ENCODE assay signal across 8 cellular contexts in genomic region chr16:68800257-68800875, GRCh38. TPM values are rescaled to one million over a fixed set of nuclear protein-coding genes. Genes with fewer than 3 reads are reported as not detected.
DNase-seq lines count a peak whose midpoint lies in the region; ATAC-seq and TF ChIP-seq lines count a peak whose summit lies in the region.

No MANE protein-coding gene starts in this region.

- ATAC-seq in GM19351 (IDR thresholded peaks at IDR 0.05; ENCODE audit: unreplicated experiment) = peak; percentile 70
- ATAC-seq in HG03469 (IDR thresholded peaks at IDR 0.05; ENCODE audit: unreplicated experiment) = no peak

- H4K20me1 ChIP-seq in Loucy (ENCODE audit: insufficient read depth, low read length, poor library complexity, severe bottlenecking) (no peaks in the 10 kb centered on the region), SK-N-SH (ENCODE audit: insufficient read depth) (no peaks in the 10 kb centered on the region)

- 17% methylated on average over 5 of the region's 5 CpGs for WGBS in SK-N-SH (ENCODE audit: low lambda C conversion rate)

- H3K27me3 ChIP-seq in CD4-positive, alpha-beta memory T cell (ENCODE audit: insufficient read depth, low read length) = no peaks in the 10 kb centered on the region
- no peaks in the 10 kb centered on the region for H3K27me3 ChIP-seq in Loucy (ENCODE audit: insufficient read depth, low read length, poor library complexity, severe bottlenecking)
- H3K27me3 ChIP-seq in SK-N-SH (ENCODE audit: insufficient read depth) = no peaks in the 10 kb centered on the region; the same call in 1 of the 2 replicates
- H3K27me3 ChIP-seq in ascending aorta = no peaks in the 10 kb centered on the region

- H3F3A ChIP-seq in Loucy (ENCODE audit: low read depth) = no peaks in the 10 kb centered on the region
- no peaks in the 10 kb centered on the region for H3F3A ChIP-seq in SK-N-SH (replicated peaks; ENCODE audit: insufficient read depth)

- no peak overlapping the region for H3K4me2 ChIP-seq in Loucy (ENCODE audit: low read depth, low read length, poor library complexity, severe bottlenecking)
- H3K4me2 ChIP-seq in SK-N-SH = no peak overlapping the region

- no peaks in the 10 kb centered on the region for H3K9me3 Mint-ChIP-seq in CD4-positive, alpha-beta memory T cell

- peak; percentile 86 for TF ChIP-seq RAD21 in SK-N-SH (IDR thresholded peaks at IDR 0.05; ENCODE audit: low read length)

- H3K4me1 Mint-ChIP-seq in CD4-positive, alpha-beta memory T cell = no peaks in the 10 kb centered on the region

- CTCF ChIA-PET in CD4-positive, alpha-beta memory T cell (lab: Charles Lee; ENCODE audit: partially characterized antibody) = interaction anchor here (1.1 to 5.8 kb wide), 5 partner anchors 42 to 404 kb away, joined by 3 to 26 read pairs (median 4); partner anchors contain the start of gene ZFP90
- CTCF ChIA-PET in SK-N-SH (lab: Yijun Ruan, JAX) = interaction anchor here (0.6 to 6.2 kb wide), 34 partner anchors 8 to 404 kb away, joined by 3 to 52 read pairs (median 4); no protein-coding TSS in a partner anchor

- no peak overlapping the region for H3K4me3 Mint-ChIP-seq in CD4-positive, alpha-beta memory T cell

- H3K27me3 Mint-ChIP-seq in CD4-positive, alpha-beta memory T cell = no peaks in the 10 kb centered on the region

- no peaks in the 10 kb centered on the region for H3K9me2 ChIP-seq in Loucy (replicated peaks; ENCODE audit: low read depth, low read length)
- no peaks in the 10 kb centered on the region for H3K9me2 ChIP-seq in SK-N-SH

- intact Hi-C loops in CD4-positive, alpha-beta memory T cell (cut with micrococcal nuclease) = loop anchor here (1.0 kb wide), 2 partner anchors 96 to 272 kb away; no protein-coding TSS in a partner anchor
- intact Hi-C loops in ascending aorta (cut with DNase I) = no loop called here

- H3K27ac Mint-ChIP-seq in CD4-positive, alpha-beta memory T cell = peak overlapping the region in 1 of 7 donors; percentile 55

- H3K4me1 ChIP-seq in CD4-positive, alpha-beta memory T cell (ENCODE audit: insufficient read depth, low read length) = no peaks in the 10 kb centered on the region
- H3K4me1 ChIP-seq in Loucy (ENCODE audit: insufficient read depth, low read length, poor library complexity, severe bottlenecking) (no peaks in the 10 kb centered on the region), SK-N-SH (ENCODE audit: control insufficient read depth in 1 of 2, insufficient read depth in 2 of 2, low read depth in 1 of 2, low read length in 1 of 2) (no peaks in the 10 kb centered on the region), ascending aorta (no peaks in the 10 kb centered on the region)

- no peak overlapping the region for H2AFZ ChIP-seq in Loucy (ENCODE audit: low read length)
- H2AFZ ChIP-seq in SK-N-SH (ENCODE audit: low read depth) = 0 out of 2 replicates have a peak overlapping the region, but pooled peaks have one; percentile 63

- no peak overlapping the region for H3K27ac ChIP-seq in CD4-positive, alpha-beta memory T cell (ENCODE audit: low read depth, low read length)
- H3K27ac ChIP-seq in SK-N-SH (ENCODE audit: low read depth in 2 of 2, low read length in 1 of 2) = no peak overlapping the region
- no peak overlapping the region for H3K27ac ChIP-seq in ascending aorta

- H3K79me2 ChIP-seq in Loucy (ENCODE audit: insufficient read depth, low read length) (no peaks in the 10 kb centered on the region), SK-N-SH (ENCODE audit: insufficient read depth) (no peaks in the 10 kb centered on the region)

- H3K4me3 ChIP-seq in CD4-positive, alpha-beta memory T cell (ENCODE audit: low read length in 2 of 2) = no peak overlapping the region
- H3K4me3 ChIP-seq in Loucy (ENCODE audit: low read length, poor library complexity, severe bottlenecking) (no peak overlapping the region), SK-N-SH (ENCODE audit: low read depth in 2 of 2, low read length in 1 of 2) (no peak overlapping the region), ascending aorta (no peak overlapping the region)

- no peak for TF ChIP-seq EP300 in SK-N-SH (IDR thresholded peaks at IDR 0.05; ENCODE audit: borderline replicate concordance in 1 of 2, low read depth in 1 of 2, low read length in 1 of 2)

- H3K9ac ChIP-seq in Loucy (ENCODE audit: low read depth, low read length, poor library complexity, severe bottlenecking) = no peak overlapping the region
- no peak overlapping the region for H3K9ac ChIP-seq in SK-N-SH

- peak in 4 of 5 donors; percentile 13 to 33 (median 18) for DNase-seq in CD4-positive, alpha-beta memory T cell
- DNase-seq in SK-N-SH (peak; percentile 71), ascending aorta (ENCODE audit: low spot score in 2 of 2) (no peak), iPS-NIHi11 (ENCODE audit: low spot score) (peak; percentile 86)
- DNase-seq in stimulated activated CD4-positive, alpha-beta T cell treated with anti-CD3 and anti-CD28 coated beads, Interleukin-1b, Interleukin-23, amount 100 ng/mL, for 24 hours (ENCODE audit: low read depth in 4 of 4, low spot score in 1 of 4) = peak in 3 of 4 experiments; percentile 5 to 21 (median 10)

- TF ChIP-seq CTCF in Loucy (conservative IDR thresholded peaks at IDR 0.05; ENCODE audit: low read length) (peak; percentile 70), SK-N-SH (IDR thresholded peaks at IDR 0.05) (peak; percentile 65), ascending aorta (IDR thresholded peaks at IDR 0.05) (peak in 2 of 3 experiments; percentile 26 to 35)

- H3K9me3 ChIP-seq in CD4-positive, alpha-beta memory T cell (ENCODE audit: control insufficient read depth in 1 of 2, low read length in 2 of 2) = no peaks in the 10 kb centered on the region
- H3K9me3 ChIP-seq in Loucy (ENCODE audit: insufficient read depth, low read depth, low read length) = no peaks in the 10 kb centered on the region
- H3K9me3 ChIP-seq in SK-N-SH = no peaks in the 10 kb centered on the region
- H3K9me3 ChIP-seq in ascending aorta = no peaks in the 10 kb centered on the region

- no peaks in the 10 kb centered on the region for H3K36me3 Mint-ChIP-seq in CD4-positive, alpha-beta memory T cell

- POLR2A ChIA-PET in CD4-positive, alpha-beta memory T cell (lab: Charles Lee; ENCODE audit: partially characterized antibody) = no interaction called here
- POLR2A ChIA-PET in SK-N-SH (lab: Yijun Ruan, JAX) = no interaction called here

- no peaks in the 10 kb centered on the region for H3K36me3 ChIP-seq in CD4-positive, alpha-beta memory T cell (ENCODE audit: insufficient read depth, low read length)
- no peaks in the 10 kb centered on the region for H3K36me3 ChIP-seq in Loucy (ENCODE audit: insufficient read depth, low read length)
- no peaks in the 10 kb centered on the region for H3K36me3 ChIP-seq in SK-N-SH (replicated peaks in 1 of 2; ENCODE audit: control insufficient read depth in 1 of 2, insufficient read depth in 2 of 2, low read length in 1 of 2)
- H3K36me3 ChIP-seq in ascending aorta = no peaks in the 10 kb centered on the region

TF ChIP-seq in SK-N-SH, 30 proteins besides CTCF, POLR2A, EP300 and RAD21:
- TF ChIP-seq, protein P1, sequence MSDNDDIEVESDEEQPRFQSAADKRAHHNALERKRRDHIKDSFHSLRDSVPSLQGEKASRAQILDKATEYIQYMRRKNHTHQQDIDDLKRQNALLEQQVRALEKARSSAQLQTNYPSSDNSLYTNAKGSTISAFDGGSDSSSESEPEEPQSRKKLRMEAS (IDR thresholded peaks at IDR 0.05; ENCODE audit: low read depth) = no peak
- TF ChIP-seq TCF12 (IDR thresholded peaks at IDR 0.05) (no peak), FOXM1 (IDR thresholded peaks at IDR 0.05; ENCODE audit: low read depth) (no peak), TAF1 (IDR thresholded peaks at IDR 0.05; ENCODE audit: borderline replicate concordance, low read depth, low read length) (no peak), FOSL2 (IDR thresholded peaks at IDR 0.05; ENCODE audit: borderline replicate concordance, low read depth) (no peak), RCOR1 (IDR thresholded peaks at IDR 0.05; ENCODE audit: low read length) (no peak), SMC3 (IDR thresholded peaks at IDR 0.05; ENCODE audit: low read depth, low read length) (peak; percentile 72)

RNA-seq across cellular contexts. Expression of gene TANGO6, which starts 43.0 kb away (rescaled TPM):
- total RNA-seq in CD4-positive, alpha-beta memory T cell = 10 to 100 TPM; 35.5 to 38.1 TPM
- polyA plus RNA-seq in CD4-positive, alpha-beta memory T cell = 10 to 100 TPM; 12.2 to 16.6 TPM
- 5.5 and 6.5 TPM in 2 replicates for polyA plus RNA-seq in SK-N-SH (2012; rRNA removed)
- 4.6 and 4.7 TPM in 2 replicates for polyA plus RNA-seq in SK-N-SH (2012; cell fraction: cytosol; rRNA removed)
- polyA plus RNA-seq in SK-N-SH (2012; cell fraction: nucleus; rRNA removed) = 7.0 and 9.4 TPM in 2 replicates
- 3.7 TPM for total RNA-seq in ascending aorta

Comparison
In these comparisons a context has a peak if more than half of its experiments do, and no peak if none do; other contexts are left out.
1. DNase-seq: peak in CD4-positive, alpha-beta memory T cell (4 of 5), SK-N-SH (single experiment), iPS-NIHi11 (single experiment) and stimulated activated CD4-positive, alpha-beta T cell treated with anti-CD3 and anti-CD28 coated beads, Interleukin-1b, Interleukin-23, amount 100 ng/mL, for 24 hours (3 of 4); none in ascending aorta (0 of 2).
2. Peak in every context shown above with its lines, with median percentiles within 50 percentile points of each other: CTCF ChIP-seq.